Comparison of ENCODE assay signal across 1 cellular context in the genomic region with DNA sequence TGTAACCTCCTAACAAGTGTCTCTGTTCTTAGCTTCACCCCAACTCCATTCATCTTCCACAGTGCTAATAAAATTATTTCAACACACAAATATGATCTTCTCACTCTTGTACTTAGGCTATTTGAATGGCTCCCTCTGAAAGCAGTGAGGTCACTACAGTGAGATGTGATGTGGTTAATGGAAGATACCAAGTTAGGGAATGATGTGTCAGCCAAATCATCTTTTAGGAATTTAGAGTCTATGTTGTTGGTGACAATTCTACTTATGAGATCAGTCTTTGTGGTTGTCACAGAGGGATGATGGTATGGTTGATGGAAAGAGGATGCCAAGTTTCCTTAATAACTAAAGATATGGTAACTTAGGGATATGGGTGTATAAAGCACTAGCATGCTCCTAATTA.
TF ChIP-seq lines count a peak whose summit lies in the region.

No MANE protein-coding gene starts in this region.

TF ChIP-seq in K562, 482 proteins besides CTCF, POLR2A, EP300 and RAD21:
- TF ChIP-seq, protein P1, sequence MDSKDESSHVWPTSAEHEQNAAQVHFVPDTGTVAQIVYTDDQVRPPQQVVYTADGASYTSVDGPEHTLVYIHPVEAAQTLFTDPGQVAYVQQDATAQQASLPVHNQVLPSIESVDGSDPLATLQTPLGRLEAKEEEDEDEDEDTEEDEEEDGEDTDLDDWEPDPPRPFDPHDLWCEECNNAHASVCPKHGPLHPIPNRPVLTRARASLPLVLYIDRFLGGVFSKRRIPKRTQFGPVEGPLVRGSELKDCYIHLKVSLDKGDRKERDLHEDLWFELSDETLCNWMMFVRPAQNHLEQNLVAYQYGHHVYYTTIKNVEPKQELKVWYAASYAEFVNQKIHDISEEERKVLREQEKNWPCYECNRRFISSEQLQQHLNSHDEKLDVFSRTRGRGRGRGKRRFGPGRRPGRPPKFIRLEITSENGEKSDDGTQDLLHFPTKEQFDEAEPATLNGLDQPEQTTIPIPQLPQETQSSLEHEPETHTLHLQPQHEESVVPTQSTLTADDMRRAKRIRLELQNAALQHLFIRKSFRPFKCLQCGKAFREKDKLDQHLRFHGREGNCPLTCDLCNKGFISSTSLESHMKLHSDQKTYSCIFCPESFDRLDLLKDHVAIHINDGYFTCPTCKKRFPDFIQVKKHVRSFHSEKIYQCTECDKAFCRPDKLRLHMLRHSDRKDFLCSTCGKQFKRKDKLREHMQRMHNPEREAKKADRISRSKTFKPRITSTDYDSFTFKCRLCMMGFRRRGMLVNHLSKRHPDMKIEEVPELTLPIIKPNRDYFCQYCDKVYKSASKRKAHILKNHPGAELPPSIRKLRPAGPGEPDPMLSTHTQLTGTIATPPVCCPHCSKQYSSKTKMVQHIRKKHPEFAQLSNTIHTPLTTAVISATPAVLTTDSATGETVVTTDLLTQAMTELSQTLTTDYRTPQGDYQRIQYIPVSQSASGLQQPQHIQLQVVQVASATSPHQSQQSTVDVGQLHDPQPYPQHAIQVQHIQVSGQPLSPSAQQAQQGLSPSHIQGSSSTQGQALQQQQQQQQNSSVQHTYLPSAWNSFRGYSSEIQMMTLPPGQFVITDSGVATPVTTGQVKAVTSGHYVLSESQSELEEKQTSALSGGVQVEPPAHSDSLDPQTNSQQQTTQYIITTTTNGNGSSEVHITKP (IDR thresholded peaks at IDR 0.05; ENCODE audit: partially characterized antibody) = no peak
- peak; percentile 27; the same call in 1 of the 2 replicates for TF ChIP-seq ZNF316 (IDR thresholded peaks at IDR 0.05)
